Comparison of ENCODE assay signal across 8 cellular contexts in genomic region chr10:67520924-67521520, GRCh38.
DNase-seq lines count a peak whose midpoint lies in the region; ATAC-seq, FAIRE-seq and TF ChIP-seq lines count a peak whose summit lies in the region.

No MANE protein-coding gene starts in this region.

- H3K4me3 Mint-ChIP-seq in activated CD4-positive, alpha-beta T cell treated with anti-CD3 and anti-CD28 coated beads for 36 hours, result no peak overlapping the region

- H3K9me1 ChIP-seq in keratinocyte (ENCODE audit: control insufficient read depth, extremely low read depth, insufficient read depth, low read length), result no peaks in the 10 kb centered on the region

- H3K4me1 ChIP-seq in breast epithelium (no peaks in the 10 kb centered on the region), keratinocyte (ENCODE audit: control insufficient read depth, extremely low read depth, insufficient read depth, low read length) (no peaks in the 10 kb centered on the region)

- DNase-seq in activated CD4-positive, alpha-beta T cell treated with anti-CD3 and anti-CD28 coated beads for 36 hours, result peak; percentile 58
- no peak for DNase-seq in activated CD4-positive, alpha-beta T cell treated with anti-CD3 and anti-CD28 coated beads for 1 hour
- DNase-seq in HS-5 (ENCODE audit: low read depth) (peak; percentile 32), RPMI8226 (peak; percentile 60), breast epithelium (ENCODE audit: low spot score in 2 of 2) (no peak), keratinocyte (ENCODE audit: low read depth, low spot score) (no peak)
- peak; percentile 16 for DNase-seq in stimulated activated naive CD8-positive, alpha-beta T cell treated with anti-CD3 and anti-CD28 coated beads, Interleukin-15, Interleukin-2, amounts not matched to agents 100 U/mL and 50 U/mL, for 24 hours

- dilution Hi-C loops in keratinocyte (cut with MboI; ENCODE audit: extremely low pct_ligation_motif_present, low sequenced_read_pairs), result no loop called here

- H3K27me3 ChIP-seq in breast epithelium (no peaks in the 10 kb centered on the region), keratinocyte (ENCODE audit: control insufficient read depth, extremely low read depth, insufficient read depth, low read length) (no peaks in the 10 kb centered on the region)

- H3K36me3 ChIP-seq in breast epithelium, result no peaks in the 10 kb centered on the region
- H3K36me3 ChIP-seq in keratinocyte (ENCODE audit: control insufficient read depth in 2 of 2, extremely low read depth in 1 of 2, insufficient read depth in 2 of 2, low read length in 2 of 2), result no peaks in the 10 kb centered on the region

- H3K27me3 Mint-ChIP-seq in activated CD4-positive, alpha-beta T cell treated with anti-CD3 and anti-CD28 coated beads for 36 hours, result peaks cover 3% of the 10 kb centered on the region

- H3K79me2 ChIP-seq in keratinocyte (ENCODE audit: control insufficient read depth, insufficient read depth, low read length), result no peaks in the 10 kb centered on the region

- peak; percentile 65 for ATAC-seq in activated CD4-positive, alpha-beta T cell treated with anti-CD3 and anti-CD28 coated beads for 36 hours
- peak; percentile 89 for ATAC-seq in GM21390 (IDR thresholded peaks at IDR 0.05; ENCODE audit: unreplicated experiment)
- peak; percentile 49 for ATAC-seq in stimulated activated naive CD8-positive, alpha-beta T cell treated with anti-CD3 and anti-CD28 coated beads, Interleukin-15, Interleukin-2, amounts not matched to agents 100 U/mL and 50 U/mL, for 24 hours

- no peak overlapping the region for H3K27ac Mint-ChIP-seq in activated CD4-positive, alpha-beta T cell treated with anti-CD3 and anti-CD28 coated beads for 36 hours

- H3K36me3 Mint-ChIP-seq in activated CD4-positive, alpha-beta T cell treated with anti-CD3 and anti-CD28 coated beads for 36 hours (ENCODE audit: low read depth), result no peaks in the 10 kb centered on the region

- no peak for TF ChIP-seq POLR2A in breast epithelium (IDR thresholded peaks at IDR 0.05)

- H3K4me1 Mint-ChIP-seq in activated CD4-positive, alpha-beta T cell treated with anti-CD3 and anti-CD28 coated beads for 36 hours, result no peaks in the 10 kb centered on the region

- H3K9me3 ChIP-seq in breast epithelium, result no peaks in the 10 kb centered on the region
- H3K9me3 ChIP-seq in keratinocyte (ENCODE audit: control insufficient read depth, low read depth, low read length), result no peaks in the 10 kb centered on the region

- H3K27ac ChIP-seq in breast epithelium, result no peak overlapping the region
- H3K27ac ChIP-seq in keratinocyte (ENCODE audit: control insufficient read depth, insufficient read depth, low read length), result no peak overlapping the region

- no peaks in the 10 kb centered on the region for H3K9me3 Mint-ChIP-seq in activated CD4-positive, alpha-beta T cell treated with anti-CD3 and anti-CD28 coated beads for 36 hours (ENCODE audit: low read depth)

- TF ChIP-seq CTCF in breast epithelium (IDR thresholded peaks at IDR 0.05) (peak; percentile 19 to 57 (median 52)), keratinocyte (optimal IDR thresholded peaks at IDR 0.05 in 1 of 3, IDR thresholded peaks at IDR 0.05 in 1 of 3, conservative IDR thresholded peaks at IDR 0.05 in 1 of 3; ENCODE audit: extremely low read depth in 1 of 3, insufficient read depth in 2 of 3, low read length in 3 of 3) (peak; percentile 64 to 80 (median 67))

- H4K20me1 ChIP-seq in keratinocyte (ENCODE audit: control insufficient read depth, extremely low read depth, insufficient read depth, low read length), result no peaks in the 10 kb centered on the region

- no peak overlapping the region for H2AFZ ChIP-seq in keratinocyte (ENCODE audit: control insufficient read depth, low read length)

- H3K4me3 ChIP-seq in breast epithelium, result no peak overlapping the region
- H3K4me3 ChIP-seq in keratinocyte (ENCODE audit: control insufficient read depth in 2 of 3, extremely low read depth in 1 of 3, insufficient read depth in 2 of 3, low read depth in 1 of 3, low read length in 3 of 3), result no peak overlapping the region

- no peak overlapping the region for H3K9ac ChIP-seq in keratinocyte (ENCODE audit: control insufficient read depth, extremely low read depth, insufficient read depth, low read length)

- FAIRE-seq in keratinocyte (lab: Jason Lieb, UNC), result peak; percentile 34

- no peak overlapping the region for H3K4me2 ChIP-seq in keratinocyte (ENCODE audit: control insufficient read depth, extremely low read depth, insufficient read depth, low read depth, low read length)

- CTCF ChIA-PET in activated CD4-positive, alpha-beta T cell treated with anti-CD3 and anti-CD28 coated beads for 36 hours (lab: Charles Lee), result interaction anchor here (0.6 to 2.0 kb wide), 10 partner anchors 10 to 710 kb away, joined by 3 to 6 read pairs (median 3); no protein-coding TSS in a partner anchor

- POLR2A ChIA-PET in activated CD4-positive, alpha-beta T cell treated with anti-CD3 and anti-CD28 coated beads for 36 hours (lab: Charles Lee), result no interaction called here

- intact Hi-C loops in activated CD4-positive, alpha-beta T cell treated with anti-CD3 and anti-CD28 coated beads for 36 hours (cut with DNase I, micrococcal nuclease), result loop anchor here (1.0 to 10.0 kb wide), 3 partner anchors 214 to 259 kb away; no protein-coding TSS in a partner anchor
- intact Hi-C loops in breast epithelium (cut with DNase I; ENCODE audit: low total_unique reads), result no loop called here

Comparison
In these comparisons a context has a peak if more than half of its experiments do, and no peak if none do; other contexts are left out.
1. DNase-seq: peak in activated CD4-positive, alpha-beta T cell treated with anti-CD3 and anti-CD28 coated beads for 36 hours (single experiment), HS-5 (single experiment), RPMI8226 (single experiment) and stimulated activated naive CD8-positive, alpha-beta T cell treated with anti-CD3 and anti-CD28 coated beads, Interleukin-15, Interleukin-2, amounts not matched to agents 100 U/mL and 50 U/mL, for 24 hours (single experiment); none in activated CD4-positive, alpha-beta T cell treated with anti-CD3 and anti-CD28 coated beads for 1 hour (single experiment), breast epithelium (0 of 2) and keratinocyte (single experiment).
2. Peak in every context shown above with its lines, with median percentiles within 50 percentile points of each other: ATAC-seq.